ENCODE assay signal across 8 cellular contexts in genomic region chr4:90126805-90127204, GRCh38. TPM values are rescaled to one million over a fixed set of nuclear protein-coding genes. Genes with fewer than 3 reads are reported as not detected.
DNase-seq lines count a peak whose midpoint lies in the region; ATAC-seq and TF ChIP-seq lines count a peak whose summit lies in the region.

No MANE protein-coding gene starts in this region.

- no peak for TF ChIP-seq POLR2A in tibial nerve (IDR thresholded peaks at IDR 0.05)

- no peak for ATAC-seq in lower lobe of right lung
- ATAC-seq in HG02885 (IDR thresholded peaks at IDR 0.05; ENCODE audit: poor library complexity, unreplicated experiment): no peak

- 30 to 31% methylated on average over 8 of the region's 8 CpGs for WGBS in tibial nerve, 2 donors

- in situ Hi-C loops in astrocyte of the cerebellum (cut with HindIII; ENCODE audit: low sequenced_read_pairs): no loop called here

- no peak overlapping the region for H3K27ac ChIP-seq in lower lobe of right lung
- peak overlapping the region in 2 of 4 donors; percentile 78 to 86 for H3K27ac ChIP-seq in tibial nerve

- H3K4me3 ChIP-seq in astrocyte of the cerebellum (ENCODE audit: low read depth, low read length): peak overlapping the region; percentile 61
- H3K4me3 ChIP-seq in lower lobe of right lung: peak overlapping the region; percentile 65
- H3K4me3 ChIP-seq in tibial nerve: peak overlapping the region; percentile 37 to 76 (median 63)

- H3K4me1 ChIP-seq in lower lobe of right lung (peaks cover 10% of the 10 kb centered on the region), tibial nerve (peaks cover 0 to 23% (median 0%) of the 10 kb centered on the region in 4 donors)

- intact Hi-C loops in lower lobe of right lung (cut with DNase I): no loop called here

- no peak overlapping the region for H3K27ac Mint-ChIP-seq in activated naive CD4-positive, alpha-beta T cell treated with anti-CD3 and anti-CD28 coated beads, Interleukin-2, amount 50 U/mL, for 24 hours

- H3K36me3 ChIP-seq in lower lobe of right lung: no peaks in the 10 kb centered on the region
- no peaks in the 10 kb centered on the region for H3K36me3 ChIP-seq in tibial nerve

- H3K9me3 Mint-ChIP-seq in activated naive CD4-positive, alpha-beta T cell treated with anti-CD3 and anti-CD28 coated beads, Interleukin-2, amount 50 U/mL, for 24 hours: no peaks in the 10 kb centered on the region

- H3K4me3 Mint-ChIP-seq in activated naive CD4-positive, alpha-beta T cell treated with anti-CD3 and anti-CD28 coated beads, Interleukin-2, amount 50 U/mL, for 24 hours: peak overlapping the region; percentile 43

- no peak for TF ChIP-seq EP300 in tibial nerve (IDR thresholded peaks at IDR 0.05)

- no peaks in the 10 kb centered on the region for H3K36me3 Mint-ChIP-seq in activated naive CD4-positive, alpha-beta T cell treated with anti-CD3 and anti-CD28 coated beads, Interleukin-2, amount 50 U/mL, for 24 hours

- peaks cover 40% of the 10 kb centered on the region for H3K27me3 Mint-ChIP-seq in activated naive CD4-positive, alpha-beta T cell treated with anti-CD3 and anti-CD28 coated beads, Interleukin-2, amount 50 U/mL, for 24 hours

- H3K27me3 ChIP-seq in lower lobe of right lung (ENCODE audit: low read depth): no peaks in the 10 kb centered on the region
- peaks cover 0 to 6% of the 10 kb centered on the region in 2 donors for H3K27me3 ChIP-seq in tibial nerve

- H3K9me3 ChIP-seq in lower lobe of right lung: no peaks in the 10 kb centered on the region
- no peaks in the 10 kb centered on the region for H3K9me3 ChIP-seq in tibial nerve

- no peak for TF ChIP-seq CTCF in astrocyte of the cerebellum (IDR thresholded peaks at IDR 0.05; ENCODE audit: low read depth, low read length, missing control alignments)
- TF ChIP-seq CTCF in lower lobe of right lung (IDR thresholded peaks at IDR 0.05): no peak
- TF ChIP-seq CTCF in tibial nerve (IDR thresholded peaks at IDR 0.05): no peak

- peaks cover 19% of the 10 kb centered on the region for H3K4me1 Mint-ChIP-seq in activated naive CD4-positive, alpha-beta T cell treated with anti-CD3 and anti-CD28 coated beads, Interleukin-2, amount 50 U/mL, for 24 hours

- DNase-seq in activated naive CD4-positive, alpha-beta T cell (lab: John Stamatoyannopoulos, UW): no peak
- DNase-seq in astrocyte of the cerebellum (ENCODE audit: low read depth): no peak
- no peak for DNase-seq in lower lobe of right lung
- DNase-seq in tibial nerve (ENCODE audit: low spot score in 2 of 2): no peak
- DNase-seq in NCI-H446 treated with DMSO at 0.1 percent for 48 hours (lab: John Stamatoyannopoulos, UW): no peak
- no peak for DNase-seq in mesenteric fat pad (ENCODE audit: low spot score)

RNA-seq across cellular contexts. Expression of gene CCSER1, which starts 0.4 kb away (rescaled TPM):
- total RNA-seq in lower lobe of right lung (8.4 TPM), tibial nerve (1 to 10 TPM; 4.0 to 6.0 (median 4.8) TPM), mesenteric fat pad (9.7 TPM)
